15 cellular contexts compared by ENCODE assay signal in genomic region chr6:17905611-17906592, GRCh38.
DNase-seq lines count a peak whose midpoint lies in the region; ATAC-seq, FAIRE-seq and TF ChIP-seq lines count a peak whose summit lies in the region.
"Had no signal": no experiment of that assay in that cellular context is flagged by ENCODE, and none has a peak within 500 bp of the region (broad histone marks: within the 10 kb centered on the region; RNA-seq: fewer than 3 reads in every experiment).

No MANE protein-coding gene starts in this region.

- no peak overlapping the region for H2AFZ ChIP-seq in HepG2 (ENCODE audit: low read length)
- H2AFZ ChIP-seq in OCI-LY7 (ENCODE audit: low read length), result no peak overlapping the region

- H3K9me3 ChIP-seq in HepG2 (ENCODE audit: low read length), result no peaks in the 10 kb centered on the region
- H3K9me3 ChIP-seq in right lobe of liver, result no peaks in the 10 kb centered on the region
- H3K9me3 ChIP-seq in OCI-LY7 (ENCODE audit: low read length), result no peaks in the 10 kb centered on the region
- H3K9me3 ChIP-seq: heart right ventricle had no signal

- ATAC-seq in HepG2 (no peak), right lobe of liver (no peak), GM18505 (IDR thresholded peaks at IDR 0.05; ENCODE audit: unreplicated experiment) (no peak)
- ATAC-seq: activated CD4-positive, alpha-beta T cell treated with anti-CD3 and anti-CD28 coated beads for 36 hours; heart right ventricle had no signal

- no peak for TF ChIP-seq RAD21 in HepG2 (CRISPR knock-in tag; IDR thresholded peaks at IDR 0.05)

- FAIRE-seq in HepG2 (lab: Jason Lieb, UNC), result no peak
- no peak for FAIRE-seq in urothelium cell line (lab: Jason Lieb, UNC)
- FAIRE-seq: colon, GM18507 had no signal

- TF ChIP-seq EP300 in HepG2 (IDR thresholded peaks at IDR 0.05; ENCODE audit: low read depth in 2 of 2, low read length in 2 of 2), result no peak
- no peak for TF ChIP-seq EP300 in HepG2 (CRISPR knock-in tag; IDR thresholded peaks at IDR 0.05; ENCODE audit: borderline replicate concordance)

- H3K4me3 ChIP-seq in HepG2 (replicated peaks in 1 of 3; ENCODE audit: insufficient read depth in 1 of 3, low read depth in 2 of 3, low read length in 3 of 3) (no peak overlapping the region), right lobe of liver (no peak overlapping the region), astrocyte of the spinal cord (ENCODE audit: low read depth, low read length) (no peak overlapping the region), OCI-LY7 (ENCODE audit: low read depth, low read length, poor library complexity, severe bottlenecking) (no peak overlapping the region)
- H3K4me3 ChIP-seq: heart right ventricle had no signal

- intact Hi-C loops in HepG2 (cut with micrococcal nuclease; ENCODE audit: unreplicated experiment), result no loop called here
- intact Hi-C loops in right lobe of liver (cut with DNase I), result no loop called here
- intact Hi-C loops in OCI-LY7 (cut with micrococcal nuclease; ENCODE audit: unreplicated experiment), result no loop called here

- no peaks in the 10 kb centered on the region for H3K9me2 ChIP-seq in OCI-LY7 (ENCODE audit: insufficient read depth, low read length)

- peaks cover 19% of the 10 kb centered on the region for H3K4me1 ChIP-seq in HepG2 (ENCODE audit: insufficient read depth, low read length)
- H3K4me1 ChIP-seq in right lobe of liver, result peaks cover 0 to 33% (median 2%) of the 10 kb centered on the region in 4 donors
- no peaks in the 10 kb centered on the region for H3K4me1 ChIP-seq in OCI-LY7 (ENCODE audit: insufficient read depth, low read length, poor library complexity, severe bottlenecking)

- in situ Hi-C loops in HepG2 (cut with HindIII; ENCODE audit: extremely low pct_ligation_motif_present, low pct_unique_long_range_greater_than_20kb), result no loop called here
- in situ Hi-C loops in astrocyte of the spinal cord (cut with HindIII; ENCODE audit: low sequenced_read_pairs), result no loop called here

- no peaks in the 10 kb centered on the region; the same call in 1 of the 2 replicates for H4K20me1 ChIP-seq in HepG2 (ENCODE audit: insufficient read depth, low read length)
- H4K20me1 ChIP-seq in OCI-LY7 (ENCODE audit: insufficient read depth, low read length), result no peaks in the 10 kb centered on the region

- CTCF ChIA-PET in HepG2 (lab: Yijun Ruan, JAX; ENCODE audit: low intra/inter-chr PET ratio, low total read pairs), result no interaction called here
- CTCF ChIA-PET in OCI-LY7 (lab: Charles Lee; ENCODE audit: unreplicated experiment), result no interaction called here

- H3K4me2 ChIP-seq in HepG2 (ENCODE audit: low read depth, low read length) (no peak overlapping the region), OCI-LY7 (ENCODE audit: low read length) (no peak overlapping the region)

- H3K36me3 ChIP-seq in HepG2 (replicated peaks in 1 of 2; ENCODE audit: control insufficient read depth in 1 of 2, insufficient read depth in 2 of 2, low read length in 2 of 2), result no peaks in the 10 kb centered on the region
- H3K36me3 ChIP-seq in right lobe of liver, result no peaks in the 10 kb centered on the region
- no peaks in the 10 kb centered on the region for H3K36me3 ChIP-seq in OCI-LY7 (ENCODE audit: insufficient read depth, low read length)
- H3K36me3 ChIP-seq: heart right ventricle had no signal

- no peak for TF ChIP-seq POLR2A in HepG2 (IDR thresholded peaks at IDR 0.05; ENCODE audit: insufficient read depth in 1 of 2, low read depth in 2 of 2, low read length in 2 of 2)
- TF ChIP-seq POLR2A in right lobe of liver (IDR thresholded peaks at IDR 0.05), result no peak
- no peak for TF ChIP-seq POLR2A in GM18505 (IDR thresholded peaks at IDR 0.05; ENCODE audit: borderline replicate concordance, extremely low read depth, insufficient read depth, insufficient read length)

- H3K27ac ChIP-seq in HepG2 (ENCODE audit: extremely low read length, insufficient read depth, low read length) (no peak overlapping the region), right lobe of liver (no peak overlapping the region), OCI-LY7 (ENCODE audit: low read depth, low read length, poor library complexity, severe bottlenecking) (no peak overlapping the region)

- BruUV-seq in HepG2 (replicated peaks; lab: Mats Ljungman, UMichigan) (no TSS peak), OCI-LY7 (replicated peaks; lab: Mats Ljungman, UMichigan) (no TSS peak)

- POLR2A ChIA-PET in HepG2 (lab: Yijun Ruan, JAX), result no interaction called here
- POLR2A ChIA-PET in OCI-LY7 (lab: Charles Lee), result interaction anchor here (0.5 to 0.6 kb wide), 3 partner anchors 136 to 459 kb away, joined by 3 to 5 read pairs (median 4); no protein-coding TSS in a partner anchor

- WGBS in HepG2 (ENCODE audit: low lambda C conversion rate), result 96% methylated on average over 2 of the region's 2 CpGs
- 94% methylated on average over 2 of the region's 2 CpGs for WGBS in right lobe of liver (ENCODE audit: insufficient coverage, low coverage, low lambda C conversion rate, missing lambda C conversion rate)

- H3K79me2 ChIP-seq in HepG2 (ENCODE audit: insufficient read depth, low read length), result peaks cover 3% of the 10 kb centered on the region
- no peaks in the 10 kb centered on the region for H3K79me2 ChIP-seq in OCI-LY7 (ENCODE audit: insufficient read depth, low read depth, low read length)

- no peak overlapping the region for H3K9ac ChIP-seq in HepG2 (ENCODE audit: insufficient read depth, low read depth, low read length)

- no peaks in the 10 kb centered on the region for H3K27me3 ChIP-seq in HepG2 (ENCODE audit: control insufficient read depth in 1 of 2, insufficient read depth in 2 of 2, low read length in 2 of 2)
- H3K27me3 ChIP-seq in right lobe of liver, result no peaks in the 10 kb centered on the region
- H3K27me3 ChIP-seq: heart right ventricle had no signal

- DNase-seq in HepG2 (ENCODE audit: low spot score) (no peak), right lobe of liver (no peak), astrocyte of the spinal cord (ENCODE audit: low read depth, low spot score) (peak; percentile 72), iris pigment epithelial cell (ENCODE audit: low read depth) (peak; percentile 83), urothelium cell line (ENCODE audit: low spot score) (peak; percentile 4), OCI-LY7 (ENCODE audit: low spot score) (no peak), NCI-H524 treated with DMSO at 0.1 percent for 48 hours (lab: John Stamatoyannopoulos, UW) (no peak)
- DNase-seq: 8988T; activated CD4-positive, alpha-beta T cell treated with anti-CD3 and anti-CD28 coated beads for 36 hours; activated gamma-delta T cell; heart right ventricle; NCI-H526 treated with DMSO at 0.1 percent for 48 hours had no signal

- TF ChIP-seq CTCF in HepG2 (CRISPR knock-in tag; IDR thresholded peaks at IDR 0.05) (no peak), right lobe of liver (IDR thresholded peaks at IDR 0.05) (no peak), astrocyte of the spinal cord (IDR thresholded peaks at IDR 0.05; ENCODE audit: low read depth, low read length) (no peak), OCI-LY7 (conservative IDR thresholded peaks at IDR 0.05; ENCODE audit: low read length) (no peak)

TF ChIP-seq in HepG2, 621 proteins besides CTCF, POLR2A, EP300 and RAD21:
- TF ChIP-seq HNRNPK (IDR thresholded peaks at IDR 0.05; ENCODE audit: low read depth, low read length, poor library complexity, severe bottlenecking) (peak; percentile 89), ZNF615 (CRISPR knock-in tag; IDR thresholded peaks at IDR 0.05; ENCODE audit: borderline replicate concordance) (no peak)

Comparison
In these comparisons a context has a peak if more than half of its experiments do, and no peak if none do; other contexts are left out.
1. DNase-seq: peak in astrocyte of the spinal cord (single experiment), iris pigment epithelial cell (single experiment) and urothelium cell line (single experiment); none in HepG2 (single experiment), right lobe of liver (0 of 3), OCI-LY7 (single experiment) and NCI-H524 treated with DMSO at 0.1 percent for 48 hours (single experiment).